ENCODE assay signal across 20 cellular contexts in genomic region chr5:8884029-8884428, GRCh38.
A peak's percentile ranks its signal among the peaks of the same experiment; 100 is the strongest.
DNase-seq lines count a peak whose midpoint lies in the region; ATAC-seq, FAIRE-seq and TF ChIP-seq lines count a peak whose summit lies in the region.
"Had no signal": no experiment of that assay in that cellular context is flagged by ENCODE, and none has a peak within 500 bp of the region (broad histone marks: within the 10 kb centered on the region; RNA-seq: fewer than 3 reads in every experiment).

No MANE protein-coding gene starts in this region.

- peaks cover 7% of the 10 kb centered on the region for H3K9me3 Mint-ChIP-seq in chondrocyte (ENCODE audit: low read depth)

- no peaks in the 10 kb centered on the region for H3K27me3 Mint-ChIP-seq in chondrocyte (ENCODE audit: low read depth)

- H3K27me3 ChIP-seq in GM23248 (replicated peaks; ENCODE audit: insufficient read depth) (no peaks in the 10 kb centered on the region), sigmoid colon (no peaks in the 10 kb centered on the region), esophagus squamous epithelium (no peaks in the 10 kb centered on the region)

- ATAC-seq in GM18502 (IDR thresholded peaks at IDR 0.05; ENCODE audit: poor library complexity, unreplicated experiment) = no peak
- ATAC-seq: Right ventricle myocardium inferior had no signal

- intact Hi-C loops in sigmoid colon (cut with DNase I) (no loop called here), esophagus squamous epithelium (cut with DNase I) (no loop called here)

- H3K9ac ChIP-seq in GM23248 = no peak overlapping the region

- DNase-seq in AG09309 (ENCODE audit: low read depth) (no peak), GM23248 (peak; percentile 24), chondrocyte (ENCODE audit: low spot score) (no peak), foreskin fibroblast (peak in 1 of 2 donors; percentile 38), sigmoid colon (no peak), RCC 7860 (ENCODE audit: low spot score) (no peak), esophagus squamous epithelium (lab: John Stamatoyannopoulos, UW) (no peak)
- DNase-seq: 8988T, C1 segment of cervical spinal cord, DMS 273 treated with DMSO at 0.1 percent for 48 hours, EL, KG1, NCI-H1417 treated with DMSO at 0.1 percent for 48 hours, NCI-H1930, NCI-H2171 treated with DMSO at 0.1 percent for 48 hours, NCI-H774 had no signal

- no peak overlapping the region for H3K4me3 Mint-ChIP-seq in chondrocyte (ENCODE audit: unreplicated experiment)

- no peak overlapping the region for H3K4me3 ChIP-seq in AG09309 (ENCODE audit: control insufficient read depth, low read depth, low read length)
- H3K4me3 ChIP-seq in GM23248 = no peak overlapping the region
- H3K4me3 ChIP-seq in foreskin fibroblast (ENCODE audit: low read depth in 1 of 2, low read length in 2 of 2) = no peak overlapping the region
- H3K4me3 ChIP-seq in sigmoid colon = no peak overlapping the region
- H3K4me3 ChIP-seq in esophagus squamous epithelium = no peak overlapping the region
- H3K4me3 ChIP-seq: SK-N-MC had no signal

- H3K79me2 ChIP-seq in GM23248 (ENCODE audit: insufficient read depth) = no peaks in the 10 kb centered on the region

- no peak overlapping the region for H3K27ac Mint-ChIP-seq in chondrocyte (ENCODE audit: unreplicated experiment)

- no peaks in the 10 kb centered on the region for H3K9me3 ChIP-seq in GM23248 (ENCODE audit: low read depth)
- H3K9me3 ChIP-seq in sigmoid colon = peaks cover 0 to 2% (median 0%) of the 10 kb centered on the region in 4 donors
- peaks cover 0 to 4% (median 0%) of the 10 kb centered on the region in 3 donors for H3K9me3 ChIP-seq in esophagus squamous epithelium

- no peaks in the 10 kb centered on the region for H3K36me3 ChIP-seq in GM23248 (ENCODE audit: low read depth)
- H3K36me3 ChIP-seq in sigmoid colon = no peaks in the 10 kb centered on the region
- H3K36me3 ChIP-seq in esophagus squamous epithelium = no peaks in the 10 kb centered on the region

- no peak overlapping the region for H2AFZ ChIP-seq in GM23248

- H3K4me1 Mint-ChIP-seq in chondrocyte (ENCODE audit: low read depth) = no peaks in the 10 kb centered on the region

- H3K27ac ChIP-seq in GM23248 = no peak overlapping the region
- H3K27ac ChIP-seq in sigmoid colon = no peak overlapping the region
- no peak overlapping the region for H3K27ac ChIP-seq in esophagus squamous epithelium
- H3K27ac ChIP-seq: SK-N-MC had no signal

- WGBS in GM23248 (ENCODE audit: low coverage in 1 of 2, low lambda C conversion rate in 2 of 2, missing lambda C conversion rate in 2 of 2), 2 experiments = 57 to 61% methylated on average over 2 of the region's 2 CpGs
- WGBS in sigmoid colon, 2 donors = 79 to 85% methylated on average over 2 of the region's 2 CpGs
- 64 to 76% methylated on average over 2 of the region's 2 CpGs for WGBS in esophagus squamous epithelium, 2 donors

- no peaks in the 10 kb centered on the region for H3K9me2 ChIP-seq in GM23248 (ENCODE audit: insufficient read depth)

- no peaks in the 10 kb centered on the region for H3K4me1 ChIP-seq in GM23248 (ENCODE audit: insufficient read depth)
- H3K4me1 ChIP-seq in sigmoid colon = no peaks in the 10 kb centered on the region
- no peaks in the 10 kb centered on the region for H3K4me1 ChIP-seq in esophagus squamous epithelium

- no peaks in the 10 kb centered on the region for H3F3A ChIP-seq in GM23248 (ENCODE audit: insufficient read depth)

- no peaks in the 10 kb centered on the region for H4K20me1 ChIP-seq in GM23248 (ENCODE audit: insufficient read depth)

- no peak for TF ChIP-seq EP300 in sigmoid colon (IDR thresholded peaks at IDR 0.05)

- H3K36me3 Mint-ChIP-seq in chondrocyte (ENCODE audit: low read depth) = peaks cover 4% of the 10 kb centered on the region

- in situ Hi-C loops in GM23248 (cut with MboI) = no loop called here

- TF ChIP-seq POLR2A in sigmoid colon (IDR thresholded peaks at IDR 0.05) (no peak), esophagus squamous epithelium (IDR thresholded peaks at IDR 0.05) (no peak)

- no peak overlapping the region for H3K4me2 ChIP-seq in GM23248 (ENCODE audit: unreplicated experiment)

- TF ChIP-seq CTCF in AG09309 (IDR thresholded peaks at IDR 0.05; ENCODE audit: control insufficient read depth, insufficient read depth, low read depth, low read length, missing control alignments) (peak; percentile 38), chondrocyte (IDR thresholded peaks at IDR 0.05) (peak; percentile 54), foreskin fibroblast (IDR thresholded peaks at IDR 0.05; ENCODE audit: low read depth, low read length) (peak; percentile 19), sigmoid colon (IDR thresholded peaks at IDR 0.05) (no peak), esophagus squamous epithelium (IDR thresholded peaks at IDR 0.05) (no peak)

- no peak for FAIRE-seq in RCC 7860 (lab: Jason Lieb, UNC)
- FAIRE-seq: H1 had no signal

Comparison
In these comparisons a context has a peak if more than half of its experiments do, and no peak if none do; other contexts are left out.
1. CTCF ChIP-seq: peak in AG09309 (single experiment), chondrocyte (single experiment) and foreskin fibroblast (single experiment); none in sigmoid colon (0 of 4) and esophagus squamous epithelium (0 of 6).